1 cellular context compared by ENCODE assay signal in the genomic region with DNA sequence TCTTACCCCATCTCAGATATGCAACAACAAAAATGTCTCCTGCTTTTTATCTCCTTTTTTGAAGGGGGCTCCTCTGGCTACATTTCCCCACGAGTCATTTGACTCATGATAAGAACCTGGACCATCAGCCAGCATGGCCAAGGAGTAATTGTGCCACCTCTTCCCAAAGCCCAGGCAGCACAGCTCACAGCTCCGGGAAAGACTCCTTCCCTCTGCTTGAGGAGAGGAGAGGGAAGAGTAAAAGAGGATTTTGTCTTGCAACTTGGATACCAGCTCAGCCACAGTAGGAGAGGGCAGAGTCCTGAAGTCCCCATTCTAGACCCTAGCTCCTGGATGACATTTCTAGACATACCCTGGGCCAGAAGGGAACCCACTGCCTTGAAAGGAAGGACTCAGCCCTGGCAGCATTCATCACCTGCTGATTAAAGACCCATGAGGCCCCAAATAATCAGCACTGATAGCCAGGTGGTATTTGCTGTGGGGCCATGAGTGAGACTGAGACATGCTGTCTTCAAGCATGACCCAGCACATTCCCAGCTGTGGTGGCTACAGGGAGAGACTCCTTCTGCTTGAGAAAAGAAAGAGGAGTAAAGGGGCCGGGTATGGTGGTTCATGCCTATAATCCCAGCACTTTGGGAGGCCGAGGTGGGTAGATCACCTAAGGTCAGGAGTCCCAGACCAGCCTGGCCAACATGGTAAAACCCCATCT.
TF ChIP-seq lines count a peak whose summit lies in the region.

No MANE protein-coding gene starts in this region.

TF ChIP-seq in K562, 482 proteins besides CTCF, POLR2A, EP300 and RAD21 (continued from another document and continues in another):
- TF ChIP-seq ZBTB40 (IDR thresholded peaks at IDR 0.05) (no peak), ZBTB40 (CRISPR knock-in tag; IDR thresholded peaks at IDR 0.05) (no peak), SRSF3 (IDR thresholded peaks at IDR 0.05; ENCODE audit: insufficient read depth, low read length) (no peak), ZNF217 (CRISPR knock-in tag; IDR thresholded peaks at IDR 0.05) (no peak), ELF4 (CRISPR knock-in tag; IDR thresholded peaks at IDR 0.05) (no peak), ID3 (CRISPR knock-in tag; IDR thresholded peaks at IDR 0.05) (no peak), ID3 (tag; IDR thresholded peaks at IDR 0.05) (no peak), ARID1B (IDR thresholded peaks at IDR 0.05) (peak; percentile 70), ZNF589 (CRISPR knock-in tag; IDR thresholded peaks at IDR 0.05; ENCODE audit: low read depth) (no peak), SMAD4 (CRISPR knock-in tag; conservative IDR thresholded peaks at IDR 0.05) (no peak), SRSF7 (optimal IDR thresholded peaks at IDR 0.05; ENCODE audit: low read depth, low read length) (no peak), ZNF316 (IDR thresholded peaks at IDR 0.05) (peak; percentile 91), CHD7 (IDR thresholded peaks at IDR 0.05; ENCODE audit: low read depth, low read length) (no peak), STAT5A (IDR thresholded peaks at IDR 0.05; ENCODE audit: borderline replicate concordance, low read length) (no peak), ERF (CRISPR knock-in tag; IDR thresholded peaks at IDR 0.05) (no peak), NUFIP1 (IDR thresholded peaks at IDR 0.05; ENCODE audit: partially characterized antibody) (no peak), NR3C1 (CRISPR knock-in tag; IDR thresholded peaks at IDR 0.05) (no peak), TCF3 (CRISPR knock-in tag; IDR thresholded peaks at IDR 0.05) (peak; percentile 37; the same call in 1 of the 2 replicates), SMARCA4 (IDR thresholded peaks at IDR 0.05) (peak; percentile 80), ZNF408 (CRISPR knock-in tag; IDR thresholded peaks at IDR 0.05; ENCODE audit: low read depth) (no peak), TRIM25 (IDR thresholded peaks at IDR 0.05; ENCODE audit: borderline replicate concordance) (no peak), HDGF (IDR thresholded peaks at IDR 0.05) (0 out of 2 replicates have a peak, but pooled peaks have one; percentile 62), VEZF1 (CRISPR knock-in tag; IDR thresholded peaks at IDR 0.05) (no peak)
- TF ChIP-seq, protein P1, sequence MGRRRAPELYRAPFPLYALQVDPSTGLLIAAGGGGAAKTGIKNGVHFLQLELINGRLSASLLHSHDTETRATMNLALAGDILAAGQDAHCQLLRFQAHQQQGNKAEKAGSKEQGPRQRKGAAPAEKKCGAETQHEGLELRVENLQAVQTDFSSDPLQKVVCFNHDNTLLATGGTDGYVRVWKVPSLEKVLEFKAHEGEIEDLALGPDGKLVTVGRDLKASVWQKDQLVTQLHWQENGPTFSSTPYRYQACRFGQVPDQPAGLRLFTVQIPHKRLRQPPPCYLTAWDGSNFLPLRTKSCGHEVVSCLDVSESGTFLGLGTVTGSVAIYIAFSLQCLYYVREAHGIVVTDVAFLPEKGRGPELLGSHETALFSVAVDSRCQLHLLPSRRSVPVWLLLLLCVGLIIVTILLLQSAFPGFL (CRISPR knock-in tag; IDR thresholded peaks at IDR 0.05) = no peak
